In the genomic region with DNA sequence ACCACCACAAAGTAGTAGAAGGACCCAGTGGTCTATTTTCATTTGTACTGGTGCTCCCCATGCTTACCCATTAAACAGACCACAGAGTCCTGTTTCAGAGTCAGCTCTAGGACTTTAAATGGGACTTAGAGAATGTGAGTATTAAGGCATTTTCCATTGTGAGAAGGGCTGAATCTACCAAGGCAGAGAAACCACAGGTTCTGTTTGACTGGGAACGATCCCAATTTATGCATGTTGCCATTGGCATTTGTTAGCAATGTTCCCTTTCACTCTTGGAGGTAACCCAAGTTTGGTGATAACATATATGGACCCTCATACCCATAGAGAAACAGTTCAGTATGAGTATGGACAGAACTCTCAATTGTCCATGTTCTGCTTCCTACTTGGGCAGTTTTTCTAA, we compare ENCODE assay signal across 18 cellular contexts.
DNase-seq lines count a peak whose midpoint lies in the region; ATAC-seq and TF ChIP-seq lines count a peak whose summit lies in the region.
"Had no signal": no experiment of that assay in that cellular context is flagged by ENCODE, and none has a peak within 500 bp of the region (broad histone marks: within the 10 kb centered on the region; RNA-seq: fewer than 3 reads in every experiment).

No MANE protein-coding gene starts in this region.

- H3K4me1 Mint-ChIP-seq in T-helper 2 cell treated with Interferon-gamma antibody and Interleukin-4, amounts not matched to agents 5 μg/mL and 100 μg/mL, for 36 hours (ENCODE audit: low read depth): peaks cover 4% of the 10 kb centered on the region

- H3K4me3 ChIP-seq in adipocyte (ENCODE audit: low read length): no peak overlapping the region
- H3K4me3 ChIP-seq in skeletal muscle cell (ENCODE audit: low read depth, low read length): no peak overlapping the region
- H3K4me3 ChIP-seq: A549, GM23248 had no signal

- no peaks in the 10 kb centered on the region for H3K9me3 ChIP-seq in adipocyte (ENCODE audit: control insufficient read depth, low read length)

- peaks cover 8% of the 10 kb centered on the region for H3K9me3 Mint-ChIP-seq in T-helper 2 cell treated with Interferon-gamma antibody and Interleukin-4, amounts not matched to agents 5 μg/mL and 100 μg/mL, for 36 hours

- H3K9ac ChIP-seq in adipocyte (ENCODE audit: low read length): no peak overlapping the region
- H3K9ac ChIP-seq: GM23248 had no signal

- H3K36me3 Mint-ChIP-seq in T-helper 2 cell treated with Interferon-gamma antibody and Interleukin-4, amounts not matched to agents 5 μg/mL and 100 μg/mL, for 36 hours (ENCODE audit: low read depth): no peaks in the 10 kb centered on the region
- H3K36me3 Mint-ChIP-seq: CD4-positive, alpha-beta memory T cell had no signal

- peaks cover 1% of the 10 kb centered on the region for H3K4me1 ChIP-seq in adipocyte (ENCODE audit: control insufficient read depth, insufficient read depth, low read length)
- H3K4me1 ChIP-seq: A549 had no signal

- ATAC-seq in SK-N-SH treated with all-trans-retinoic acid at 6 μM for 48 hours (no peak), GM21619 (IDR thresholded peaks at IDR 0.05; ENCODE audit: unreplicated experiment) (no peak)
- ATAC-seq: A549, HCT116 had no signal

- peaks cover 6% of the 10 kb centered on the region for H3K27me3 Mint-ChIP-seq in T-helper 2 cell treated with Interferon-gamma antibody and Interleukin-4, amounts not matched to agents 5 μg/mL and 100 μg/mL, for 36 hours (ENCODE audit: low read depth)

- DNase-seq in HS-27A (ENCODE audit: low read depth): peak; percentile 53
- peak; percentile 55 for DNase-seq in adipocyte (ENCODE audit: low read depth)
- peak; percentile 3 for DNase-seq in fibroblast of gingiva (ENCODE audit: low read depth)
- peak; percentile 18 for DNase-seq in skeletal muscle cell (ENCODE audit: low read depth)
- no peak for DNase-seq in T-helper 2 cell treated with Interferon-gamma antibody and Interleukin-4, amounts not matched to agents 5 μg/mL and 100 μg/mL, for 36 hours (ENCODE audit: low spot score)
- DNase-seq: CD4-positive, alpha-beta memory T cell; DMS153; GM23248; MV-4-11; NCI-H1417 treated with DMSO at 0.1 percent for 48 hours; NCI-H187 treated with DMSO at 0.1 percent for 48 hours; NCI-H226; NCI-H526 treated with DMSO at 0.1 percent for 48 hours; Right ventricle myocardium superior had no signal

- H3K27me3 ChIP-seq in adipocyte (replicated peaks; ENCODE audit: control insufficient read depth, insufficient read depth, low read length): no peaks in the 10 kb centered on the region

- H3K4me3 Mint-ChIP-seq in T-helper 2 cell treated with Interferon-gamma antibody and Interleukin-4, amounts not matched to agents 5 μg/mL and 100 μg/mL, for 36 hours: no peak overlapping the region
- H3K4me3 Mint-ChIP-seq: CD4-positive, alpha-beta memory T cell had no signal

- H3K27ac Mint-ChIP-seq in T-helper 2 cell treated with Interferon-gamma antibody and Interleukin-4, amounts not matched to agents 5 μg/mL and 100 μg/mL, for 36 hours: no peak overlapping the region
- H3K27ac Mint-ChIP-seq: CD4-positive, alpha-beta memory T cell had no signal

- no peaks in the 10 kb centered on the region for H3K36me3 ChIP-seq in adipocyte (ENCODE audit: control insufficient read depth, insufficient read depth, low read length, severe bottlenecking)

TF ChIP-seq in SK-N-SH treated with all-trans-retinoic acid at 6 μM for 48 hours, 23 proteins besides CTCF, POLR2A, EP300 and RAD21:
- no peak for TF ChIP-seq ZFP3 (CRISPR knock-in tag; IDR thresholded peaks at IDR 0.05)
- no peak for TF ChIP-seq TCF4 (CRISPR knock-in tag; IDR thresholded peaks at IDR 0.05; ENCODE audit: borderline replicate concordance)
- no peak for TF ChIP-seq BACH2 (CRISPR knock-in tag; IDR thresholded peaks at IDR 0.05; ENCODE audit: borderline replicate concordance)
TF ChIP-seq in SK-N-SH treated with all-trans-retinoic acid at 6 μM for 48 hours: peak in this region for 0.
